Comparison of ENCODE assay signal across 19 cellular contexts in genomic region chr6:19368511-19368910, GRCh38.
DNase-seq lines count a peak whose midpoint lies in the region; ATAC-seq, FAIRE-seq and TF ChIP-seq lines count a peak whose summit lies in the region.
"Had no signal": no experiment of that assay in that cellular context is flagged by ENCODE, and none has a peak within 500 bp of the region (broad histone marks: within the 10 kb centered on the region; RNA-seq: fewer than 3 reads in every experiment).

No MANE protein-coding gene starts in this region.

- no peak overlapping the region for H3K4me2 ChIP-seq in keratinocyte (ENCODE audit: control insufficient read depth, extremely low read depth, insufficient read depth, low read depth, low read length)
- H3K4me2 ChIP-seq: BLaER1 had no signal

- no peaks in the 10 kb centered on the region for H3K4me1 ChIP-seq in keratinocyte (ENCODE audit: control insufficient read depth, extremely low read depth, insufficient read depth, low read length)
- H3K4me1 ChIP-seq: prostate gland, tibial artery had no signal

- FAIRE-seq in bronchial epithelial cell (lab: Jason Lieb, UNC) (no peak), keratinocyte (lab: Jason Lieb, UNC) (peak; percentile 61)
- FAIRE-seq: K562 had no signal

- no peaks in the 10 kb centered on the region; the same call in none of the 2 replicates for H3K9me3 Mint-ChIP-seq in HFFc6

- H3K79me2 ChIP-seq in keratinocyte (ENCODE audit: control insufficient read depth, insufficient read depth, low read length) = no peaks in the 10 kb centered on the region

- no peak overlapping the region for H3K9ac ChIP-seq in keratinocyte (ENCODE audit: control insufficient read depth, extremely low read depth, insufficient read depth, low read length)
- H3K9ac ChIP-seq: BLaER1 had no signal

- H3K4me3 Mint-ChIP-seq in HFFc6 = no peak overlapping the region
- H3K4me3 Mint-ChIP-seq: activated T-helper 1 cell treated with anti-CD3 and anti-CD28 coated beads, Interleukin-12 subunit alpha, Interleukin-12 subunit beta, Interleukin-2, Interleukin-4 antibody, amounts not matched to agents 30 ng/mL and 10 ng/mL and 1 ng/mL, durations not matched to agents 14 hours and 24 hours and 36 hours; T-helper 2 cell treated with Interferon-gamma antibody and Interleukin-4, amounts not matched to agents 5 μg/mL and 100 μg/mL, for 36 hours had no signal

- H3K36me3 ChIP-seq in bronchial epithelial cell (ENCODE audit: control insufficient read depth, insufficient read depth, low read length) = no peaks in the 10 kb centered on the region
- no peaks in the 10 kb centered on the region for H3K36me3 ChIP-seq in keratinocyte (ENCODE audit: control insufficient read depth in 2 of 2, extremely low read depth in 1 of 2, insufficient read depth in 2 of 2, low read length in 2 of 2)
- H3K36me3 ChIP-seq: BLaER1, prostate gland, tibial artery had no signal

- DNase-seq in AG09319 (ENCODE audit: extremely low read depth, low read depth) = peak; percentile 8
- DNase-seq in HFFc6 = peak; percentile 48
- peak; percentile 81 for DNase-seq in bronchial epithelial cell (ENCODE audit: low read depth)
- DNase-seq in keratinocyte (ENCODE audit: low read depth, low spot score) = no peak
- no peak for DNase-seq in NCI-H345 treated with DMSO at 0.1 percent for 48 hours (lab: John Stamatoyannopoulos, UW; ENCODE audit: unreplicated experiment)
- DNase-seq in hypothalamus (lab: John Stamatoyannopoulos, UW) = no peak
- DNase-seq: activated CD4-positive, alpha-beta T cell treated with anti-CD3 and anti-CD28 coated beads for 48 hours; aorta; DMS79 treated with DMSO at 0.1 percent for 48 hours; NCI-H1417; NCI-H524 treated with DMSO at 0.1 percent for 48 hours; tibial artery had no signal

- no peaks in the 10 kb centered on the region for H3K4me1 Mint-ChIP-seq in HFFc6 (ENCODE audit: low read depth)

- H4K20me1 ChIP-seq in keratinocyte (ENCODE audit: control insufficient read depth, extremely low read depth, insufficient read depth, low read length) = no peaks in the 10 kb centered on the region
- H4K20me1 ChIP-seq: BLaER1 had no signal

- dilution Hi-C loops in keratinocyte (cut with MboI; ENCODE audit: extremely low pct_ligation_motif_present, low sequenced_read_pairs) = no loop called here

- H3K9me3 ChIP-seq in keratinocyte (ENCODE audit: control insufficient read depth, low read depth, low read length) = no peaks in the 10 kb centered on the region
- H3K9me3 ChIP-seq: BLaER1, prostate gland, tibial artery had no signal

- H3K27me3 Mint-ChIP-seq in HFFc6 (ENCODE audit: insufficient read depth) = no peaks in the 10 kb centered on the region; the same call in 1 of the 2 replicates

- H3K4me3 ChIP-seq in bronchial epithelial cell (ENCODE audit: low read depth, low read length) (no peak overlapping the region), keratinocyte (ENCODE audit: control insufficient read depth in 2 of 3, extremely low read depth in 1 of 3, insufficient read depth in 2 of 3, low read depth in 1 of 3, low read length in 3 of 3) (no peak overlapping the region)
- H3K4me3 ChIP-seq: BLaER1, K562, prostate gland, tibial artery had no signal

- H3K9me1 ChIP-seq in keratinocyte (ENCODE audit: control insufficient read depth, extremely low read depth, insufficient read depth, low read length) = no peaks in the 10 kb centered on the region

- H3K27ac Mint-ChIP-seq in HFFc6 = no peak overlapping the region
- H3K27ac Mint-ChIP-seq: activated T-helper 1 cell treated with anti-CD3 and anti-CD28 coated beads, Interleukin-12 subunit alpha, Interleukin-12 subunit beta, Interleukin-2, Interleukin-4 antibody, amounts not matched to agents 30 ng/mL and 10 ng/mL and 1 ng/mL, durations not matched to agents 14 hours and 24 hours and 36 hours; T-helper 2 cell treated with Interferon-gamma antibody and Interleukin-4, amounts not matched to agents 5 μg/mL and 100 μg/mL, for 36 hours had no signal

- TF ChIP-seq CTCF in AG09319 (IDR thresholded peaks at IDR 0.05; ENCODE audit: low read depth, low read length) = peak; percentile 12
- no peak for TF ChIP-seq CTCF in HFFc6 (IDR thresholded peaks at IDR 0.05)
- peak; percentile 36 for TF ChIP-seq CTCF in bronchial epithelial cell (IDR thresholded peaks at IDR 0.05; ENCODE audit: insufficient read depth, low read length, severe bottlenecking)
- TF ChIP-seq CTCF in keratinocyte (optimal IDR thresholded peaks at IDR 0.05 in 1 of 3, IDR thresholded peaks at IDR 0.05 in 1 of 3, conservative IDR thresholded peaks at IDR 0.05 in 1 of 3; ENCODE audit: extremely low read depth in 1 of 3, insufficient read depth in 2 of 3, low read length in 3 of 3) = peak in 1 of 3 experiments; percentile 56

- no peak overlapping the region for H2AFZ ChIP-seq in keratinocyte (ENCODE audit: control insufficient read depth, low read length)

- H3K36me3 Mint-ChIP-seq in HFFc6 (ENCODE audit: low read depth) = no peaks in the 10 kb centered on the region

- no peak overlapping the region for H3K27ac ChIP-seq in keratinocyte (ENCODE audit: control insufficient read depth, insufficient read depth, low read length)
- H3K27ac ChIP-seq: BLaER1, prostate gland, tibial artery had no signal

- ATAC-seq in HG02885 (IDR thresholded peaks at IDR 0.05; ENCODE audit: poor library complexity, unreplicated experiment) (no peak), GM21423 (IDR thresholded peaks at IDR 0.05; ENCODE audit: unreplicated experiment) (no peak)
- ATAC-seq: K562 had no signal

- H3K27me3 ChIP-seq in bronchial epithelial cell (ENCODE audit: control insufficient read depth, insufficient read depth, low read length) (no peaks in the 10 kb centered on the region), keratinocyte (ENCODE audit: control insufficient read depth, extremely low read depth, insufficient read depth, low read length) (peaks cover 5% of the 10 kb centered on the region)
- H3K27me3 ChIP-seq: BLaER1, tibial artery had no signal

Comparison
In these comparisons a context has a peak if more than half of its experiments do, and no peak if none do; other contexts are left out.
1. DNase-seq: peak in AG09319 (single experiment), HFFc6 (single experiment) and bronchial epithelial cell (single experiment); none in keratinocyte (single experiment), NCI-H345 treated with DMSO at 0.1 percent for 48 hours (single experiment) and hypothalamus (0 of 51).